8 cellular contexts compared by ENCODE assay signal in the genomic region with DNA sequence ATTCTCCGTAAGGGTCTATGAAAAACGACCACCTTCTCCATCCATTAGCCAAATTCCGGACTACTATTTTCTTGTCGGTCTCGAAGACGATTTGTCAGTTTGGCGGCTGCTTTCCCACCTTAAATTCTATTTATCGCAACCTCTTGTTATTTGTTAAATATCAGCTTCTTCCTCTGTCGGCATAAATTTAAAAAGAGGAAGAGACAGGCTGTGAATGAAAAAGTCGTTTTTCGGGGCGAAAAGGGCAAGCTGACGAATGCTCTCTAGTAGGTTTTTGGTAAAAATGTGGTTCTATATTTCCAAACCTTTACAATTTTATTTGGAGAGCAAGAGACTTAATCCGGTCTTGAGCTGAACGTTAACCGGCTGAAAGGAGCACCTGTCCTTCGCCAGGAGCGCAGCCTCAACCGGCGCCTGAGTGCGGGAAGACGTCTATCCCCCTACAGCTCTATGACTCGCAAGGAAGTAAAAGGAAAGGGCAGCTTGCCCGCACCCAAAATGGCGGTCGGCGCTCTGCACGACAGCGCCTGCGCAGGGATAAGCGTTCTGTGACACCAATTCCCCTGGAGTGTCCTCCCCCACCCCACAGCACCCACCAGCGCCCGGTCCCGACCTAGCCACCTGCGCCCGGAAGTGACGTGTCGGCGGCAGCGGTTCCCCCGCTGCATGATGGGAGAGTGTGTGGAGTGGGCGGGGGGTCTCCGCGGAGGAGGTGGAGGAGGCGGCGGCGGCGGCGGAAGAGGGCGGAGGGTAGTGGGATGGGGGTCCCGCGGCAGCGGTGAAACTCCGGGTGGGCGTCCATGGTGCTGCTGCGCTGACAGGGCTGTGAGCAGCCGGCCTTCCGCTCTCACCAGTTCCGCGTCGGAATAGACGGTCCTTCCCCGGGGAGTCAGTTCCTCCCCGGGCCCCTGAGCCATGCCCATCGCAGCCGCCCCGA.
DNase-seq lines count a peak whose midpoint lies in the region; ATAC-seq and TF ChIP-seq lines count a peak whose summit lies in the region.

Gene AFTPH, plus strand, starts transcription at position 662 of the 937 bp plus-strand sequence. CDS start 27,147 bp downstream, outside the sequence.

- no peak for TF ChIP-seq CTCF in AG09309 (IDR thresholded peaks at IDR 0.05; ENCODE audit: control insufficient read depth, insufficient read depth, low read depth, low read length, missing control alignments)

- ATAC-seq in GM19025 (IDR thresholded peaks at IDR 0.05; ENCODE audit: low read depth, unreplicated experiment) = peak; percentile 88
- ATAC-seq in HG03342 (IDR thresholded peaks at IDR 0.05; ENCODE audit: unreplicated experiment) = peak; percentile 87
- ATAC-seq in activated CD4-positive, CD25-positive, alpha-beta regulatory T cell treated with anti-CD3 and anti-CD28 coated beads, Interleukin-2, amount 50 U/mL, for 24 hours = peak; percentile 94 to 95

- H3K4me3 ChIP-seq in AG09309 (ENCODE audit: control insufficient read depth, low read depth, low read length) = peak within 1 kb of the TSS; percentile 85

- DNase-seq in AG09309 (ENCODE audit: low read depth) = peak; percentile 91
- peak; percentile 96 for DNase-seq in NCI-H446 treated with DMSO at 0.1 percent for 48 hours (lab: John Stamatoyannopoulos, UW)
- DNase-seq in cerebellar cortex (ENCODE audit: low spot score) = peak; percentile 99
- DNase-seq in islet precursor cell = peak; percentile 100
- peak; percentile 96 to 99 (median 99) for DNase-seq in stimulated activated CD4-positive, alpha-beta T cell treated with anti-CD3 and anti-CD28 coated beads, Interleukin-12 subunit alpha, Interleukin-12 subunit beta, amount 100 ng/mL, for 48 hours (ENCODE audit: low read depth in 2 of 3, low spot score in 1 of 3)

Comparison
In these comparisons a context has a peak if more than half of its experiments do, and no peak if none do; other contexts are left out.
1. Peak in every context shown above with its lines: DNase-seq, ATAC-seq and H3K4me3 ChIP-seq.